ENCODE assay signal across 9 cellular contexts in genomic region chr5:40486437-40487270, GRCh38.
DNase-seq lines count a peak whose midpoint lies in the region; ATAC-seq and TF ChIP-seq lines count a peak whose summit lies in the region.
"Had no signal": no experiment of that assay in that cellular context is flagged by ENCODE, and none has a peak within 500 bp of the region (broad histone marks: within the 10 kb centered on the region; RNA-seq: fewer than 3 reads in every experiment).

No MANE protein-coding gene starts in this region.

- DNase-seq in left cardiac atrium (no peak), Right ventricle myocardium inferior (ENCODE audit: missing footprints) (no peak), fibroblast of pulmonary artery (ENCODE audit: low read depth) (peak; percentile 11), right atrium auricular region (ENCODE audit: low spot score) (no peak), endodermal cell (no peak)
- peak; percentile 82 for DNase-seq in activated CD4-positive, alpha-beta T cell treated with anti-CD3 and anti-CD28 coated beads for 36 hours
- DNase-seq in stimulated activated CD8-positive, alpha-beta memory T cell treated with anti-CD3 and anti-CD28 coated beads, Interleukin-7, amount 100 ng/mL, for 48 hours (ENCODE audit: extremely low read depth in 1 of 2, low read depth in 1 of 2) = peak; percentile 29 to 61

- CTCF ChIA-PET in activated CD4-positive, alpha-beta T cell treated with anti-CD3 and anti-CD28 coated beads for 36 hours (lab: Charles Lee) = interaction anchor here (0.8 to 1.1 kb wide), 6 partner anchors 11 to 262 kb away, joined by 3 to 4 read pairs (median 3); no protein-coding TSS in a partner anchor

- H3K4me3 ChIP-seq in fibroblast of pulmonary artery (replicated peaks; ENCODE audit: low read depth, low read length) (no peak overlapping the region), right atrium auricular region (no peak overlapping the region), endodermal cell (ENCODE audit: low read length) (no peak overlapping the region)

- ATAC-seq in left cardiac atrium = peak; percentile 47 to 72
- no peak for ATAC-seq in Right ventricle myocardium inferior
- ATAC-seq in HG03565 (IDR thresholded peaks at IDR 0.05; ENCODE audit: unreplicated experiment) = peak; percentile 39
- peak; percentile 75 for ATAC-seq in activated CD4-positive, alpha-beta T cell treated with anti-CD3 and anti-CD28 coated beads for 36 hours

- H3K27me3 ChIP-seq in right atrium auricular region (no peaks in the 10 kb centered on the region), endodermal cell (ENCODE audit: control insufficient read depth, insufficient read depth, low read length, poor library complexity, severe bottlenecking) (no peaks in the 10 kb centered on the region)

- WGBS in endodermal cell (ENCODE audit: insufficient coverage in 1 of 2, insufficient read length in 1 of 2), 2 experiments = 91 to 96% methylated on average over 4 of the region's 4 CpGs

- no peak overlapping the region for H3K9ac ChIP-seq in endodermal cell (ENCODE audit: extremely low read depth, low read length, poor library complexity, severe bottlenecking)

- peaks cover 82% of the 10 kb centered on the region for H3K4me1 Mint-ChIP-seq in activated CD4-positive, alpha-beta T cell treated with anti-CD3 and anti-CD28 coated beads for 36 hours
- no peaks in the 10 kb centered on the region for H3K4me1 Mint-ChIP-seq in endodermal cell
- H3K4me1 Mint-ChIP-seq: brain had no signal

- H3K4me1 ChIP-seq in right atrium auricular region (no peaks in the 10 kb centered on the region), endodermal cell (ENCODE audit: control insufficient read depth, insufficient read depth, low read length) (no peaks in the 10 kb centered on the region)

- POLR2A ChIA-PET in activated CD4-positive, alpha-beta T cell treated with anti-CD3 and anti-CD28 coated beads for 36 hours (lab: Charles Lee) = interaction anchor here (0.6 to 1.9 kb wide), 12 partner anchors 25 to 263 kb away, joined by 3 to 13 read pairs (median 4); partner anchors contain the start of gene PTGER4

- H3K27me3 Mint-ChIP-seq in activated CD4-positive, alpha-beta T cell treated with anti-CD3 and anti-CD28 coated beads for 36 hours = no peaks in the 10 kb centered on the region
- H3K27me3 Mint-ChIP-seq in endodermal cell (ENCODE audit: insufficient read depth) = no peaks in the 10 kb centered on the region

- no peak for TF ChIP-seq CTCF in fibroblast of pulmonary artery (IDR thresholded peaks at IDR 0.05; ENCODE audit: low read length, missing control alignments)
- TF ChIP-seq CTCF in right atrium auricular region (IDR thresholded peaks at IDR 0.05) = no peak
- TF ChIP-seq CTCF in endodermal cell (conservative IDR thresholded peaks at IDR 0.05) = no peak

- peak overlapping the region; percentile 91 for H3K27ac Mint-ChIP-seq in activated CD4-positive, alpha-beta T cell treated with anti-CD3 and anti-CD28 coated beads for 36 hours
- no peak overlapping the region for H3K27ac Mint-ChIP-seq in endodermal cell

- H3K9me3 Mint-ChIP-seq in activated CD4-positive, alpha-beta T cell treated with anti-CD3 and anti-CD28 coated beads for 36 hours (ENCODE audit: low read depth) = no peaks in the 10 kb centered on the region
- H3K9me3 Mint-ChIP-seq in endodermal cell = no peaks in the 10 kb centered on the region
- H3K9me3 Mint-ChIP-seq: brain had no signal

- H3K4me3 Mint-ChIP-seq in activated CD4-positive, alpha-beta T cell treated with anti-CD3 and anti-CD28 coated beads for 36 hours = peak overlapping the region; percentile 12
- H3K4me3 Mint-ChIP-seq in endodermal cell = no peak overlapping the region
- H3K4me3 Mint-ChIP-seq: brain had no signal

- H3K36me3 Mint-ChIP-seq in activated CD4-positive, alpha-beta T cell treated with anti-CD3 and anti-CD28 coated beads for 36 hours (ENCODE audit: low read depth) = peaks cover 2% of the 10 kb centered on the region
- H3K36me3 Mint-ChIP-seq in endodermal cell (ENCODE audit: low read depth) = no peaks in the 10 kb centered on the region
- H3K36me3 Mint-ChIP-seq: brain had no signal

- H3K9me3 ChIP-seq in right atrium auricular region = no peaks in the 10 kb centered on the region
- H3K9me3 ChIP-seq in endodermal cell (ENCODE audit: control insufficient read depth, low read length) = no peaks in the 10 kb centered on the region

- intact Hi-C loops in left cardiac atrium (cut with DNase I) = no loop called here
- intact Hi-C loops in Right ventricle myocardium inferior (cut with DNase I) = no loop called here
- intact Hi-C loops in activated CD4-positive, alpha-beta T cell treated with anti-CD3 and anti-CD28 coated beads for 36 hours (cut with DNase I, micrococcal nuclease) = loop anchor here (1.0 to 10.0 kb wide), 14 partner anchors 46 to 539 kb away; partner anchors contain the start of genes PTGER4 (in 1 of the 2) and RPL37 (in 1 of the 2)

- no peak overlapping the region for H3K27ac ChIP-seq in right atrium auricular region
- H3K27ac ChIP-seq in endodermal cell (ENCODE audit: low read depth, low read length) = no peak overlapping the region

- H3K36me3 ChIP-seq in right atrium auricular region (no peaks in the 10 kb centered on the region), endodermal cell (ENCODE audit: control insufficient read depth, insufficient read depth, low read length) (no peaks in the 10 kb centered on the region)

Comparison
In these comparisons a context has a peak if more than half of its experiments do, and no peak if none do; other contexts are left out.
1. DNase-seq: peak in activated CD4-positive, alpha-beta T cell treated with anti-CD3 and anti-CD28 coated beads for 36 hours (single experiment), fibroblast of pulmonary artery (single experiment) and stimulated activated CD8-positive, alpha-beta memory T cell treated with anti-CD3 and anti-CD28 coated beads, Interleukin-7, amount 100 ng/mL, for 48 hours (2 of 2); none in left cardiac atrium (single experiment), Right ventricle myocardium inferior (single experiment), right atrium auricular region (single experiment) and endodermal cell (single experiment).
2. intact Hi-C loops: an anchor here in activated CD4-positive, alpha-beta T cell treated with anti-CD3 and anti-CD28 coated beads for 36 hours (1.0 to 10.0 kb wide); none called in left cardiac atrium and Right ventricle myocardium inferior.